Comparison of ENCODE assay signal across 1 cellular context in genomic region chr2:84906108-84906899, GRCh38.
TF ChIP-seq lines count a peak whose summit lies in the region.

No MANE protein-coding gene starts in this region.

TF ChIP-seq in GM12878, 131 proteins besides CTCF, POLR2A, EP300 and RAD21 (continued from another document):
- peak; percentile 86 for TF ChIP-seq RELB (IDR thresholded peaks at IDR 0.05; ENCODE audit: low read depth)
- TF ChIP-seq KLF5 (IDR thresholded peaks at IDR 0.05; ENCODE audit: partially characterized antibody) = no peak
- no peak for TF ChIP-seq STAT1 (conservative IDR thresholded peaks at IDR 0.05)
- 0 out of 2 replicates have a peak, but pooled peaks have one; percentile 3 for TF ChIP-seq TCF12 (IDR thresholded peaks at IDR 0.05; ENCODE audit: low read depth, low read length)
- 0 out of 2 replicates have a peak, but pooled peaks have one; percentile 35 for TF ChIP-seq ATF7 (IDR thresholded peaks at IDR 0.05; ENCODE audit: low read depth)
- TF ChIP-seq ELK1 (IDR thresholded peaks at IDR 0.05; ENCODE audit: low read depth, low read length) = no peak
- TF ChIP-seq NRF1 (conservative IDR thresholded peaks at IDR 0.05; ENCODE audit: low read depth, low read length) = no peak
- peak; percentile 60; the same call in 1 of the 2 replicates for TF ChIP-seq MAX (IDR thresholded peaks at IDR 0.05; ENCODE audit: low read depth, low read length)
- no peak for TF ChIP-seq RAD51 (IDR thresholded peaks at IDR 0.05)
- peak in 1 of 2 experiments; percentile 73; a peak in 2 of 3 replicates for TF ChIP-seq EGR1 (IDR thresholded peaks at IDR 0.05; ENCODE audit: borderline replicate concordance in 1 of 2, low read depth in 2 of 2, low read length in 2 of 2)
- TF ChIP-seq STAT3 (IDR thresholded peaks at IDR 0.05; ENCODE audit: low read depth, low read length) = no peak
- peak; percentile 63 for TF ChIP-seq HDGF (IDR thresholded peaks at IDR 0.05)
- 0 out of 2 replicates have a peak, but pooled peaks have one; percentile 14 for TF ChIP-seq ATF2 (IDR thresholded peaks at IDR 0.05; ENCODE audit: low read length)
- TF ChIP-seq CHD2 (IDR thresholded peaks at IDR 0.05; ENCODE audit: borderline replicate concordance, low read depth, low read length) = 0 out of 2 replicates have a peak, but pooled peaks have one; percentile 46
- no peak for TF ChIP-seq MEF2A (IDR thresholded peaks at IDR 0.05; ENCODE audit: insufficient read depth, low read depth, low read length)
- TF ChIP-seq LARP7 (IDR thresholded peaks at IDR 0.05) = 0 out of 2 replicates have a peak, but pooled peaks have one; percentile 21
- TF ChIP-seq EED (IDR thresholded peaks at IDR 0.05; ENCODE audit: low read depth) = peak; percentile 81
- 0 out of 2 replicates have a peak, but pooled peaks have one; percentile 6 for TF ChIP-seq ZBED1 (IDR thresholded peaks at IDR 0.05; ENCODE audit: borderline replicate concordance)
- TF ChIP-seq ZNF207 (IDR thresholded peaks at IDR 0.05; ENCODE audit: borderline replicate concordance) = 0 out of 2 replicates have a peak, but pooled peaks have one; percentile 14
- TF ChIP-seq CBFB (IDR thresholded peaks at IDR 0.05; ENCODE audit: low read depth) = 0 out of 2 replicates have a peak, but pooled peaks have one; percentile 11
- TF ChIP-seq E2F4 (IDR thresholded peaks at IDR 0.05; ENCODE audit: low read depth, low read length) = no peak
- no peak for TF ChIP-seq ZZZ3 (IDR thresholded peaks at IDR 0.05; ENCODE audit: control insufficient read depth, insufficient read length, low read depth)
- TF ChIP-seq IKZF2 (IDR thresholded peaks at IDR 0.05) = peak; percentile 81 to 83
- 0 out of 2 replicates have a peak, but pooled peaks have one; percentile 14 for TF ChIP-seq CREB1 (IDR thresholded peaks at IDR 0.05; ENCODE audit: low read depth)
- TF ChIP-seq NBN (IDR thresholded peaks at IDR 0.05) = peak; percentile 51; the same call in 1 of the 2 replicates
- TF ChIP-seq TCF7 (IDR thresholded peaks at IDR 0.05; ENCODE audit: borderline replicate concordance) = no peak
- no peak for TF ChIP-seq RBBP5 (conservative IDR thresholded peaks at IDR 0.05)
